ENCODE assay signal across 1 cellular context in genomic region chr10:73593110-73593509, GRCh38.
A peak's percentile ranks its signal among the peaks of the same experiment; 100 is the strongest.
TF ChIP-seq lines count a peak whose summit lies in the region.

No MANE protein-coding gene starts in this region.

TF ChIP-seq in K562, 482 proteins besides CTCF, POLR2A, EP300 and RAD21:
- no peak for TF ChIP-seq ZNF699 (CRISPR knock-in tag; IDR thresholded peaks at IDR 0.05; ENCODE audit: insufficient replicate concordance)
- peak; percentile 82 for TF ChIP-seq ZNF121 (CRISPR knock-in tag; conservative IDR thresholded peaks at IDR 0.05)
